ENCODE assay signal across 8 cellular contexts in the genomic region with DNA sequence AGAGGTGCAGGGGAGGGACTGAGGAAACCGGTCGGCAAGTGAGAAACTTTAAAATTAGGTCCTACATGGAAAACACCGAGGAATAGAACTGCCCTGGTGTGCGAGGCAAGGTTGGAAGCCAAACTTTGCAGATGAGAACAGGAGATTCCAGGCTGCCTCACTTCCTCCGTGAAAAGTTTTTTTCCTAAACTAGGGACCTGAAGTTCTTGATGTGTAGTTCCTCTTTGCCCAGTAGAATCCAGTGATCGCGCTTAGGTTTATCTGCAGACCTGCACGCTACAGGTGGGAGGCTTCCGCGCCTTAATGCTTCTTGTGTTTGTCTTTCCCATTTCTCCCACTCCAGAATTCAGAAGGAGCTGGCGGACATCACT. TPM values are rescaled to one million over a fixed set of nuclear protein-coding genes. Genes with fewer than 3 reads are reported as not detected.
A peak's percentile ranks its signal among the peaks of the same experiment; 100 is the strongest.
DNase-seq lines count a peak whose midpoint lies in the region; ATAC-seq lines count a peak whose summit lies in the region.

No MANE protein-coding gene starts in this region.

- H3K4me3 ChIP-seq in mononuclear cell (ENCODE audit: low read length) = peak overlapping the region; percentile 57

- no peaks in the 10 kb centered on the region for H3K27me3 ChIP-seq in mononuclear cell (ENCODE audit: insufficient read depth, low read length)

- H3K9me3 ChIP-seq in mononuclear cell (ENCODE audit: low read depth, low read length) = no peaks in the 10 kb centered on the region

- DNase-seq in NCI-H1092 treated with DMSO at 0.1 percent for 48 hours (lab: John Stamatoyannopoulos, UW) (peak; percentile 47), NCI-H1092 (lab: John Stamatoyannopoulos, UW) (no peak), NCI-H1105 treated with DMSO at 0.1 percent for 48 hours (lab: John Stamatoyannopoulos, UW) (peak; percentile 35), cerebellar cortex (ENCODE audit: low spot score) (peak; percentile 23), T1000 (lab: John Stamatoyannopoulos, UW) (no peak)

- no peak for ATAC-seq in GM18868 (IDR thresholded peaks at IDR 0.05; ENCODE audit: unreplicated experiment)
- ATAC-seq in GM18909 (IDR thresholded peaks at IDR 0.05; ENCODE audit: poor library complexity, unreplicated experiment) = no peak

- peaks cover 37% of the 10 kb centered on the region for H3K4me1 ChIP-seq in mononuclear cell (ENCODE audit: insufficient read depth, low read length)

RNA-seq across cellular contexts. Expression of a gene that starts 5.3 kb away (rescaled TPM):
- 113 TPM for total RNA-seq in mononuclear cell

Comparison
In these comparisons a context has a peak if more than half of its experiments do, and no peak if none do; other contexts are left out.
1. DNase-seq: peak in NCI-H1092 treated with DMSO at 0.1 percent for 48 hours (single experiment), NCI-H1105 treated with DMSO at 0.1 percent for 48 hours (single experiment) and cerebellar cortex (single experiment); none in NCI-H1092 (single experiment) and T1000 (single experiment).